Comparison of ENCODE assay signal across 8 cellular contexts in genomic region chr10:119209050-119209735, GRCh38. TPM values are rescaled to one million over a fixed set of nuclear protein-coding genes. Genes with fewer than 3 reads are reported as not detected.
A peak's percentile ranks its signal among the peaks of the same experiment; 100 is the strongest.
DNase-seq lines count a peak whose midpoint lies in the region; ATAC-seq and TF ChIP-seq lines count a peak whose summit lies in the region.

No MANE protein-coding gene starts in this region.

- peak overlapping the region; percentile 58; the same call in 1 of the 2 replicates for H2AFZ ChIP-seq in Karpas-422 (ENCODE audit: low read length)

- no peaks in the 10 kb centered on the region for H3K36me3 Mint-ChIP-seq in chondrocyte (ENCODE audit: low read depth)

- H3K79me2 ChIP-seq in Karpas-422 (ENCODE audit: low read length) = no peaks in the 10 kb centered on the region

- peak overlapping the region; percentile 90 for H3K4me3 ChIP-seq in Karpas-422 (ENCODE audit: low read length)

- H3K9me3 ChIP-seq in Karpas-422 (ENCODE audit: low read length) = no peaks in the 10 kb centered on the region

- peak; percentile 61 for DNase-seq in Daoy (ENCODE audit: low read depth)
- peak; percentile 75 for DNase-seq in Karpas-422
- DNase-seq in chondrocyte (ENCODE audit: low spot score) = peak; percentile 70
- DNase-seq in kidney tubule cell (ENCODE audit: low spot score) = peak; percentile 40
- peak; percentile 74 for DNase-seq in stimulated activated CD4-positive, alpha-beta T cell treated with anti-CD3 and anti-CD28 coated beads, Interleukin-1b, Interleukin-23, amount 100 ng/mL, for 48 hours

- H3K36me3 ChIP-seq in Karpas-422 (ENCODE audit: insufficient read depth, low read length) = no peaks in the 10 kb centered on the region

- H3K27ac ChIP-seq in Karpas-422 (ENCODE audit: low read length) = no peak overlapping the region

- peak overlapping the region; percentile 78 for H3K9ac ChIP-seq in Karpas-422 (ENCODE audit: low read length)

- no peaks in the 10 kb centered on the region for H3K27me3 Mint-ChIP-seq in chondrocyte (ENCODE audit: low read depth)

- H3K27me3 ChIP-seq in Karpas-422 (ENCODE audit: low read length) = no peaks in the 10 kb centered on the region

- TF ChIP-seq POLR2A in GM18505 (IDR thresholded peaks at IDR 0.05; ENCODE audit: borderline replicate concordance, extremely low read depth, insufficient read depth, insufficient read length) = no peak

- no peaks in the 10 kb centered on the region for H3K9me3 Mint-ChIP-seq in chondrocyte (ENCODE audit: low read depth)

- H3K4me2 ChIP-seq in Karpas-422 (ENCODE audit: low read depth, low read length, poor library complexity, severe bottlenecking) = peak overlapping the region; percentile 96

- H4K20me1 ChIP-seq in Karpas-422 (ENCODE audit: insufficient read depth, low read depth, low read length) = no peaks in the 10 kb centered on the region

- TF ChIP-seq CTCF in chondrocyte (IDR thresholded peaks at IDR 0.05) = peak; percentile 89

- peak; percentile 27 to 39 for ATAC-seq in activated CD4-positive, CD25-positive, alpha-beta regulatory T cell treated with anti-CD3 and anti-CD28 coated beads, Interleukin-2, amount 50 U/mL, for 24 hours
- no peak for ATAC-seq in GM18505 (IDR thresholded peaks at IDR 0.05; ENCODE audit: unreplicated experiment)
- ATAC-seq in HG02588 (IDR thresholded peaks at IDR 0.05; ENCODE audit: unreplicated experiment) = no peak

- peak overlapping the region; percentile 87 for H3K4me3 Mint-ChIP-seq in chondrocyte (ENCODE audit: unreplicated experiment)

- H3K4me1 ChIP-seq in Karpas-422 (ENCODE audit: low read length) = peaks cover 31% of the 10 kb centered on the region

- H3K9me2 ChIP-seq in Karpas-422 (replicated peaks; ENCODE audit: insufficient read depth, low read length) = no peaks in the 10 kb centered on the region

- peak overlapping the region; percentile 89 for H3K27ac Mint-ChIP-seq in chondrocyte (ENCODE audit: unreplicated experiment)

- H3K4me1 Mint-ChIP-seq in chondrocyte (ENCODE audit: low read depth) = peaks cover 53% of the 10 kb centered on the region

RNA-seq across cellular contexts. Expression of gene GRK5, which starts 1.8 kb away (rescaled TPM):
- total RNA-seq in Daoy (2014; rRNA removed; shearing (Covaris generic)) = 6.1 and 9.8 TPM in 2 replicates
- total RNA-seq in Karpas-422 (2014; rRNA removed; shearing (Covaris generic); ENCODE audit: low replicate concordance) = 4.5 and 5.0 TPM in 2 replicates
- 11.7 to 16.4 TPM (median 15.7 TPM) in 3 replicates for total RNA-seq in chondrocyte

RNA-seq across cellular contexts. Expression of gene PRDX3, which starts 30.6 kb away (rescaled TPM):
- 171 and 179 TPM in 2 replicates for total RNA-seq in Daoy (2014; rRNA removed; shearing (Covaris generic))
- 88.4 and 293 TPM in 2 replicates for total RNA-seq in Karpas-422 (2014; rRNA removed; shearing (Covaris generic); ENCODE audit: low replicate concordance)
- 78.6 to 85.0 TPM (median 79.2 TPM) in 3 replicates for total RNA-seq in chondrocyte

RNA-seq across cellular contexts. Expression of gene SFXN4, which starts 43.7 kb away (rescaled TPM):
- 14.1 and 27.9 TPM in 2 replicates for total RNA-seq in Daoy (2014; rRNA removed; shearing (Covaris generic))
- 43.7 and 48.2 TPM in 2 replicates for total RNA-seq in Karpas-422 (2014; rRNA removed; shearing (Covaris generic); ENCODE audit: low replicate concordance)
- total RNA-seq in chondrocyte = 12.8 to 13.9 TPM (median 13.9 TPM) in 3 replicates

Comparison
In these comparisons a context has a peak if more than half of its experiments do, and no peak if none do; other contexts are left out.
1. ATAC-seq: peak in activated CD4-positive, CD25-positive, alpha-beta regulatory T cell treated with anti-CD3 and anti-CD28 coated beads, Interleukin-2, amount 50 U/mL, for 24 hours (2 of 2); none in GM18505 (single experiment) and HG02588 (single experiment).
2. Peak in every context shown above with its lines, with median percentiles within 50 percentile points of each other: DNase-seq.